9 cellular contexts compared by ENCODE assay signal in the genomic region with DNA sequence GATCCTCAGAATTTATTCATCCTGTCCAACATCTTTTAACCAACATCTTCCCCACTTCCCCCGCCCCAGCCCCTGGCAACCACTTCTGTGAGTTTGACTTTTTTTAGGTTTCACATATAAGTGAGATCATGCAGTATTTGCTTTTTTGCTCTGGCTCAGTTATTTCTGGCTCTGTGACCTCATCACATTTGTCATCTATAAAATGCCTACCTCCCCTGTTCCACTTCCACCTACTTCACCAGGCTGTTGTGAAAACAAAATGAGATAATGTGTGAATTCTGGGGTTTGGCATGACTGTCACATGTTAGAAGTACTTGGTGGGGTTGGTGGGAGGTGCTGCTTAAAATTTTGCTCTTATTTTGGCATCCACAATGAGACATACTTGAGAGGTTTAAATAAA. TPM values are rescaled to one million over a fixed set of nuclear protein-coding genes. Genes with fewer than 3 reads are reported as not detected.
DNase-seq lines count a peak whose midpoint lies in the region; ATAC-seq and TF ChIP-seq lines count a peak whose summit lies in the region.
"Had no signal": no experiment of that assay in that cellular context is flagged by ENCODE, and none has a peak within 500 bp of the region (broad histone marks: within the 10 kb centered on the region; RNA-seq: fewer than 3 reads in every experiment).

No MANE protein-coding gene starts in this region.

- H3K4me1 ChIP-seq in heart left ventricle: peaks cover 0 to 23% (median 6%) of the 10 kb centered on the region in 12 donors
- peaks cover 0 to 12% of the 10 kb centered on the region in 2 donors for H3K4me1 ChIP-seq in right atrium auricular region
- peaks cover 15% of the 10 kb centered on the region for H3K4me1 ChIP-seq in adipocyte (ENCODE audit: control insufficient read depth, insufficient read depth, low read length)

- 73 to 93% (median 85%) methylated on average over 1 of the region's 1 CpG for WGBS in heart left ventricle, 4 donors

- peaks cover 0 to 8% (median 0%) of the 10 kb centered on the region in 9 donors for H3K36me3 ChIP-seq in heart left ventricle
- H3K36me3 ChIP-seq in right atrium auricular region: no peaks in the 10 kb centered on the region
- H3K36me3 ChIP-seq in adipocyte (ENCODE audit: control insufficient read depth, insufficient read depth, low read length, severe bottlenecking): no peaks in the 10 kb centered on the region

- H3K4me3 ChIP-seq in heart left ventricle (no peak overlapping the region), right atrium auricular region (no peak overlapping the region), adipocyte (ENCODE audit: low read length) (no peak overlapping the region)

- ATAC-seq in heart left ventricle: peak in 3 of 4 donors; percentile 46 to 62 (median 49)
- peak; percentile 43 for ATAC-seq in HG02981 (IDR thresholded peaks at IDR 0.05; ENCODE audit: unreplicated experiment)
- peak; percentile 61 for ATAC-seq in stimulated activated naive CD8-positive, alpha-beta T cell treated with anti-CD3 and anti-CD28 coated beads, Interleukin-15, Interleukin-2, amounts not matched to agents 100 U/mL and 50 U/mL, for 24 hours

- H3K36me3 Mint-ChIP-seq in Calu3 (ENCODE audit: insufficient read depth, unreplicated experiment): no peaks in the 10 kb centered on the region

- H3K9ac ChIP-seq in adipocyte (ENCODE audit: low read length): no peak overlapping the region

- H3K27ac ChIP-seq in heart left ventricle (peak overlapping the region in 1 of 12 donors; percentile 15), right atrium auricular region (no peak overlapping the region), RWPE1 (no peak overlapping the region)

- H3K27me3 ChIP-seq in heart left ventricle: no peaks in the 10 kb centered on the region
- H3K27me3 ChIP-seq in right atrium auricular region: no peaks in the 10 kb centered on the region
- H3K27me3 ChIP-seq in adipocyte (replicated peaks; ENCODE audit: control insufficient read depth, insufficient read depth, low read length): no peaks in the 10 kb centered on the region

- POLR2A ChIA-PET in RWPE1 (lab: Yijun Ruan, JAX; ENCODE audit: low non-redundant PET): no interaction called here

- intact Hi-C loops in heart left ventricle (cut with DNase I): no loop called here
- intact Hi-C loops in Calu3 (cut with micrococcal nuclease; ENCODE audit: unreplicated experiment): no loop called here

- no peaks in the 10 kb centered on the region for H3K9me3 Mint-ChIP-seq in Calu3 (ENCODE audit: low read depth, unreplicated experiment)

- TF ChIP-seq CTCF in heart left ventricle (IDR thresholded peaks at IDR 0.05) (no peak), right atrium auricular region (IDR thresholded peaks at IDR 0.05) (no peak), RWPE1 (conservative IDR thresholded peaks at IDR 0.05; ENCODE audit: low read depth) (no peak), Calu3 (IDR thresholded peaks at IDR 0.05; ENCODE audit: unreplicated experiment) (no peak)

- no peak for TF ChIP-seq POLR2A in heart left ventricle (IDR thresholded peaks at IDR 0.05)

- CTCF ChIA-PET in RWPE1 (lab: Yijun Ruan, JAX): no interaction called here
- CTCF ChIA-PET in Calu3 (lab: Charles Lee): no interaction called here

- H3K27ac Mint-ChIP-seq in Calu3 (ENCODE audit: unreplicated experiment): no peak overlapping the region

- H3K9me3 ChIP-seq in heart left ventricle (no peaks in the 10 kb centered on the region), right atrium auricular region (no peaks in the 10 kb centered on the region), adipocyte (ENCODE audit: control insufficient read depth, low read length) (no peaks in the 10 kb centered on the region)

- H3K27me3 Mint-ChIP-seq in Calu3 (ENCODE audit: unreplicated experiment): no peaks in the 10 kb centered on the region

- H3K4me1 Mint-ChIP-seq in Calu3 (ENCODE audit: low read depth, unreplicated experiment): no peaks in the 10 kb centered on the region

- DNase-seq in heart left ventricle (no peak), right atrium auricular region (ENCODE audit: low spot score) (no peak), adipocyte (ENCODE audit: low read depth) (peak; percentile 17), RWPE1 (ENCODE audit: low spot score) (no peak), Calu3 (no peak), SIG-M5 (lab: John Stamatoyannopoulos, UW) (no peak)
- no peak for DNase-seq in stimulated activated naive CD8-positive, alpha-beta T cell treated with anti-CD3 and anti-CD28 coated beads, Interleukin-15, Interleukin-2, amounts not matched to agents 100 U/mL and 50 U/mL, for 24 hours
- DNase-seq: activated effector memory CD4-positive, alpha-beta T cell treated with anti-CD3 and anti-CD28 coated beads, Interleukin-2, amount 50 U/mL, for 16 hours had no signal

- no peak overlapping the region for H3K4me3 Mint-ChIP-seq in Calu3 (ENCODE audit: low read depth, unreplicated experiment)

- no TSS peak for BruUV-seq in Calu3 (replicated peaks; lab: Mats Ljungman, UMichigan)

RNA-seq across cellular contexts. Expression of gene HHAT, which starts 18.4 kb away (rescaled TPM):
- total RNA-seq in heart left ventricle (1 to 10 TPM; 1.1 to 4.7 (median 2.9) TPM), right atrium auricular region (1 to 10 TPM; 1.6 to 2.0 TPM), Calu3 (2022) (5.5 and 5.8 TPM in 2 replicates)
- 1 to 10 TPM in 1 of 2 donors, under 1 TPM in 1; 0.98 to 1.1 TPM for polyA plus RNA-seq in heart left ventricle
